1 cellular context compared by ENCODE assay signal in the genomic region with DNA sequence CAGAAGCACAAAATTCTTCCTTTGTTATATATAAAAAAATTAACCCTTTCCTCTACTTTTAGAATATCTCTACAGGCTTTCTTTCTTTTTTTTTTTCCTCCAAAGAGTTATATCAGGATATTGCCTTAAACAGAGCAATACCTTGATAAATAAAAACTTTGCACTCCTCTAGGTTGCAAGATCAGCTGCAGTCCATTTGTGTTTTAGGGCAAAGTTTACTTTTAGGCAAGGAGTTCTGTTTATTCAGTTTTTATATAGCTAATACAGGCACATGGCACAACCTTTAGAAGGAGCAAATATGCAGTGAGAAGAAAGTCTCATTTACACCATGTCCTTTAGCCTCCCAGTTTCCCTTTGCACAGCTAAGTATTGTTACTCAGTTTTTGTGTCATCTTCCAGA.
TF ChIP-seq lines count a peak whose summit lies in the region.

No MANE protein-coding gene starts in this region.

TF ChIP-seq in HepG2, 621 proteins besides CTCF, POLR2A, EP300 and RAD21:
- no peak for TF ChIP-seq KDM6A (CRISPR knock-in tag; IDR thresholded peaks at IDR 0.05; ENCODE audit: low read depth)
- TF ChIP-seq FOXP1 (IDR thresholded peaks at IDR 0.05): no peak
- 0 out of 2 replicates have a peak, but pooled peaks have one; percentile 9 for TF ChIP-seq FOXP1 (CRISPR knock-in tag; IDR thresholded peaks at IDR 0.05)
- TF ChIP-seq FOXO1 (CRISPR knock-in tag; IDR thresholded peaks at IDR 0.05): no peak
- TF ChIP-seq ZNF749 (CRISPR knock-in tag; IDR thresholded peaks at IDR 0.05; ENCODE audit: borderline replicate concordance): no peak
- TF ChIP-seq ZNF652 (CRISPR knock-in tag; IDR thresholded peaks at IDR 0.05; ENCODE audit: borderline replicate concordance, low read depth): peak; percentile 71; the same call in 1 of the 2 replicates
- peak; percentile 62 for TF ChIP-seq HNF4A (CRISPR knock-in tag; IDR thresholded peaks at IDR 0.05)
- TF ChIP-seq, protein P1, sequence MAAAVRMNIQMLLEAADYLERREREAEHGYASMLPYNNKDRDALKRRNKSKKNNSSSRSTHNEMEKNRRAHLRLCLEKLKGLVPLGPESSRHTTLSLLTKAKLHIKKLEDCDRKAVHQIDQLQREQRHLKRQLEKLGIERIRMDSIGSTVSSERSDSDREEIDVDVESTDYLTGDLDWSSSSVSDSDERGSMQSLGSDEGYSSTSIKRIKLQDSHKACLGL (CRISPR knock-in tag; IDR thresholded peaks at IDR 0.05): no peak
- no peak for TF ChIP-seq ZNF619 (CRISPR knock-in tag; IDR thresholded peaks at IDR 0.05)
- no peak for TF ChIP-seq ZIK1 (CRISPR knock-in tag; IDR thresholded peaks at IDR 0.05; ENCODE audit: borderline replicate concordance, low read depth)
- TF ChIP-seq, protein P2, sequence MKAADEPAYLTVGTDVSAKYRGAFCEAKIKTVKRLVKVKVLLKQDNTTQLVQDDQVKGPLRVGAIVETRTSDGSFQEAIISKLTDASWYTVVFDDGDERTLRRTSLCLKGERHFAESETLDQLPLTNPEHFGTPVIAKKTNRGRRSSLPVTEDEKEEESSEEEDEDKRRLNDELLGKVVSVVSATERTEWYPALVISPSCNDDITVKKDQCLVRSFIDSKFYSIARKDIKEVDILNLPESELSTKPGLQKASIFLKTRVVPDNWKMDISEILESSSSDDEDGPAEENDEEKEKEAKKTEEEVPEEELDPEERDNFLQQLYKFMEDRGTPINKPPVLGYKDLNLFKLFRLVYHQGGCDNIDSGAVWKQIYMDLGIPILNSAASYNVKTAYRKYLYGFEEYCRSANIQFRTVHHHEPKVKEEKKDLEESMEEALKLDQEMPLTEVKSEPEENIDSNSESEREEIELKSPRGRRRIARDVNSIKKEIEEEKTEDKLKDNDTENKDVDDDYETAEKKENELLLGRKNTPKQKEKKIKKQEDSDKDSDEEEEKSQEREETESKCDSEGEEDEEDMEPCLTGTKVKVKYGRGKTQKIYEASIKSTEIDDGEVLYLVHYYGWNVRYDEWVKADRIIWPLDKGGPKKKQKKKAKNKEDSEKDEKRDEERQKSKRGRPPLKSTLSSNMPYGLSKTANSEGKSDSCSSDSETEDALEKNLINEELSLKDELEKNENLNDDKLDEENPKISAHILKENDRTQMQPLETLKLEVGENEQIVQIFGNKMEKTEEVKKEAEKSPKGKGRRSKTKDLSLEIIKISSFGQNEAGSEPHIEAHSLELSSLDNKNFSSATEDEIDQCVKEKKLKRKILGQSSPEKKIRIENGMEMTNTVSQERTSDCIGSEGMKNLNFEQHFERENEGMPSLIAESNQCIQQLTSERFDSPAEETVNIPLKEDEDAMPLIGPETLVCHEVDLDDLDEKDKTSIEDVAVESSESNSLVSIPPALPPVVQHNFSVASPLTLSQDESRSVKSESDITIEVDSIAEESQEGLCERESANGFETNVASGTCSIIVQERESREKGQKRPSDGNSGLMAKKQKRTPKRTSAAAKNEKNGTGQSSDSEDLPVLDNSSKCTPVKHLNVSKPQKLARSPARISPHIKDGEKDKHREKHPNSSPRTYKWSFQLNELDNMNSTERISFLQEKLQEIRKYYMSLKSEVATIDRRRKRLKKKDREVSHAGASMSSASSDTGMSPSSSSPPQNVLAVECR (CRISPR knock-in tag; IDR thresholded peaks at IDR 0.05; ENCODE audit: borderline replicate concordance): no peak
- no peak for TF ChIP-seq YEATS2 (CRISPR knock-in tag; IDR thresholded peaks at IDR 0.05; ENCODE audit: borderline replicate concordance)
- TF ChIP-seq IRX3 (CRISPR knock-in tag; IDR thresholded peaks at IDR 0.05; ENCODE audit: borderline replicate concordance, low read depth): no peak
- no peak for TF ChIP-seq ZNF24 (IDR thresholded peaks at IDR 0.05)
